In genomic region chr1:167661527-167662436, GRCh38 we compare ENCODE assay signal across 9 cellular contexts. TPM values are rescaled to one million over a fixed set of nuclear protein-coding genes. Genes with fewer than 3 reads are reported as not detected.
DNase-seq lines count a peak whose midpoint lies in the region; ATAC-seq, FAIRE-seq and TF ChIP-seq lines count a peak whose summit lies in the region.
"Had no signal": no experiment of that assay in that cellular context is flagged by ENCODE, and none has a peak within 500 bp of the region (broad histone marks: within the 10 kb centered on the region; RNA-seq: fewer than 3 reads in every experiment).

No MANE protein-coding gene starts in this region.

- peak; percentile 64 for DNase-seq in COLO829 (ENCODE audit: low spot score)
- DNase-seq in Panc1 (ENCODE audit: low read depth, low spot score) = no peak
- DNase-seq in endothelial cell of umbilical vein (ENCODE audit: low read depth, low spot score) = peak; percentile 22
- no peak for DNase-seq in osteocyte (ENCODE audit: extremely low spot score, unreplicated experiment)
- no peak for DNase-seq in NCI-H1930 (lab: John Stamatoyannopoulos, UW)
- DNase-seq in WTC11 (ENCODE audit: low spot score) = no peak

- ATAC-seq in Panc1 (0 out of 2 replicates have a peak, but pooled peaks have one; percentile 30), HG03196 (IDR thresholded peaks at IDR 0.05; ENCODE audit: unreplicated experiment) (no peak), HG02884 (IDR thresholded peaks at IDR 0.05; ENCODE audit: unreplicated experiment) (no peak), WTC11 (no peak)

- no TSS peak for BruUV-seq in Panc1 (replicated peaks; lab: Mats Ljungman, UMichigan)
- BruUV-seq in endothelial cell of umbilical vein (replicated peaks; lab: Mats Ljungman, UMichigan) = no TSS peak

- H3K79me2 ChIP-seq in endothelial cell of umbilical vein (ENCODE audit: control insufficient read depth, insufficient read depth, low read length) = no peaks in the 10 kb centered on the region

- no peak overlapping the region for H3K9ac ChIP-seq in endothelial cell of umbilical vein (replicated peaks; ENCODE audit: extremely low read depth, insufficient read depth, low read length)
- H3K9ac ChIP-seq: KMS-11 had no signal

- no peaks in the 10 kb centered on the region for H4K20me1 ChIP-seq in endothelial cell of umbilical vein (replicated peaks; ENCODE audit: control insufficient read depth, extremely low read depth, insufficient read depth, low read length)

- no peaks in the 10 kb centered on the region for H3K9me1 ChIP-seq in endothelial cell of umbilical vein (replicated peaks; ENCODE audit: control insufficient read depth, extremely low read depth, insufficient read depth, low read length)

- intact Hi-C loops in Panc1 (cut with micrococcal nuclease; ENCODE audit: unreplicated experiment) = no loop called here
- intact Hi-C loops in endothelial cell of umbilical vein (cut with micrococcal nuclease) = no loop called here

- H3K36me3 ChIP-seq in Panc1 (ENCODE audit: control insufficient read depth, insufficient read depth, low read length) = no peaks in the 10 kb centered on the region
- no peaks in the 10 kb centered on the region for H3K36me3 ChIP-seq in endothelial cell of umbilical vein (ENCODE audit: control insufficient read depth in 2 of 2, extremely low read depth in 1 of 2, insufficient read depth in 2 of 2, low read length in 2 of 2)

- H3K9me3 ChIP-seq in Panc1 (ENCODE audit: control insufficient read depth, insufficient read depth, low read depth, low read length) (no peaks in the 10 kb centered on the region), endothelial cell of umbilical vein (replicated peaks; ENCODE audit: control insufficient read depth, insufficient read depth, low read length) (no peaks in the 10 kb centered on the region)

- H3K4me3 ChIP-seq in Panc1 (ENCODE audit: low read depth in 2 of 2, low read length in 2 of 2) (no peak overlapping the region), endothelial cell of umbilical vein (replicated peaks in 1 of 3; ENCODE audit: insufficient read depth in 1 of 3, low read depth in 1 of 3, low read length in 3 of 3) (no peak overlapping the region)

- peaks cover 11% of the 10 kb centered on the region; the same call in 1 of the 2 replicates for H3K4me1 ChIP-seq in Panc1 (ENCODE audit: control insufficient read depth, insufficient read depth, low read length)
- peaks cover 5% of the 10 kb centered on the region for H3K4me1 ChIP-seq in endothelial cell of umbilical vein (ENCODE audit: control insufficient read depth, extremely low read depth, insufficient read depth, low read length)

- H3K27me3 ChIP-seq in Panc1 (ENCODE audit: control insufficient read depth, insufficient read depth, low read length) (no peaks in the 10 kb centered on the region), endothelial cell of umbilical vein (ENCODE audit: control insufficient read depth in 2 of 2, insufficient read depth in 2 of 2, low read length in 2 of 2) (peaks cover 0 to 5% of the 10 kb centered on the region in 2 experiments)

- TF ChIP-seq CTCF in Panc1 (IDR thresholded peaks at IDR 0.05) = no peak
- TF ChIP-seq CTCF in endothelial cell of umbilical vein (IDR thresholded peaks at IDR 0.05; ENCODE audit: extremely low read depth in 1 of 2, insufficient read depth in 1 of 2, low read depth in 1 of 2, low read length in 2 of 2) = no peak
- TF ChIP-seq CTCF in osteocyte (IDR thresholded peaks at IDR 0.05) = no peak
- TF ChIP-seq CTCF in WTC11 (IDR thresholded peaks at IDR 0.05) = no peak

- CTCF ChIA-PET in Panc1 (lab: Charles Lee) = no interaction called here
- CTCF ChIA-PET in endothelial cell of umbilical vein (lab: Charles Lee) = interaction anchor here (1.7 to 2.1 kb wide), 2 partner anchors 26 kb away, joined by 8 to 10 read pairs; no protein-coding TSS in a partner anchor
- CTCF ChIA-PET in WTC11 (lab: Charles Lee) = interaction anchor here (3.3 kb wide), 1 partner anchor 26 kb away, joined by 10 read pairs; no protein-coding TSS in a partner anchor

- TF ChIP-seq POLR2A in endothelial cell of umbilical vein (IDR thresholded peaks at IDR 0.05; ENCODE audit: low read depth, low read length) = no peak

- peaks cover 44% of the 10 kb centered on the region for H3K4me1 Mint-ChIP-seq in osteocyte (ENCODE audit: unreplicated experiment)
- peaks cover 6% of the 10 kb centered on the region; the same call in 1 of the 2 replicates for H3K4me1 Mint-ChIP-seq in WTC11

- no peaks in the 10 kb centered on the region for H3K27me3 Mint-ChIP-seq in osteocyte (ENCODE audit: unreplicated experiment)
- H3K27me3 Mint-ChIP-seq in WTC11 (ENCODE audit: low read depth) = peaks cover 3% of the 10 kb centered on the region; the same call in 1 of the 2 replicates

- H3K27ac Mint-ChIP-seq in osteocyte (ENCODE audit: unreplicated experiment) = peak overlapping the region; percentile 24
- no peak overlapping the region for H3K27ac Mint-ChIP-seq in WTC11

- no peaks in the 10 kb centered on the region for H3K36me3 Mint-ChIP-seq in osteocyte (ENCODE audit: unreplicated experiment)
- no peaks in the 10 kb centered on the region for H3K36me3 Mint-ChIP-seq in WTC11

- POLR2A ChIA-PET in Panc1 (lab: Charles Lee) (no interaction called here), endothelial cell of umbilical vein (lab: Charles Lee) (no interaction called here), WTC11 (lab: Charles Lee) (no interaction called here)

- H2AFZ ChIP-seq in endothelial cell of umbilical vein (ENCODE audit: low read depth, low read length) = no peak overlapping the region

- H3K4me3 Mint-ChIP-seq in osteocyte (ENCODE audit: unreplicated experiment) = no peak overlapping the region
- no peak overlapping the region for H3K4me3 Mint-ChIP-seq in WTC11

- in situ Hi-C loops in Panc1 (cut with HindIII; ENCODE audit: low pct_unique_long_range_greater_than_20kb, low sequenced_read_pairs) = no loop called here

- H3K27ac ChIP-seq in Panc1 (ENCODE audit: low read length) (no peak overlapping the region), endothelial cell of umbilical vein (ENCODE audit: insufficient read depth, low read depth, low read length) (no peak overlapping the region)
- H3K27ac ChIP-seq: KMS-11 had no signal

- no peak overlapping the region for H3K4me2 ChIP-seq in endothelial cell of umbilical vein (ENCODE audit: insufficient read depth, low read length)

- no peak for FAIRE-seq in endothelial cell of umbilical vein (lab: Jason Lieb, UNC)

- H3K9me3 Mint-ChIP-seq in osteocyte (ENCODE audit: unreplicated experiment) (no peaks in the 10 kb centered on the region), WTC11 (no peaks in the 10 kb centered on the region)

- dilution Hi-C loops in endothelial cell of umbilical vein (cut with MboI; ENCODE audit: extremely low pct_ligation_motif_present, low sequenced_read_pairs) = no loop called here

TF ChIP-seq in endothelial cell of umbilical vein, 7 proteins besides CTCF, POLR2A, EP300 and RAD21:
- TF ChIP-seq FOS (IDR thresholded peaks at IDR 0.05; ENCODE audit: borderline replicate concordance, insufficient read depth, low read length) (peak; percentile 13), JUN (IDR thresholded peaks at IDR 0.05; ENCODE audit: borderline replicate concordance, insufficient read depth, insufficient read length, low read depth) (no peak), GATA2 (IDR thresholded peaks at IDR 0.05; ENCODE audit: insufficient read depth, insufficient read length, low read depth, low read length) (no peak), POLR2AphosphoS5 (IDR thresholded peaks at IDR 0.05; ENCODE audit: insufficient read depth, low read depth, low read length) (no peak), MAX (IDR thresholded peaks at IDR 0.05; ENCODE audit: insufficient read depth, insufficient read length) (no peak)

TF ChIP-seq in WTC11, 78 proteins besides CTCF, POLR2A, EP300 and RAD21 (continues in another document):
- TF ChIP-seq ZNF121 (CRISPR knock-in tag; IDR thresholded peaks at IDR 0.05) (no peak), FOXK1 (CRISPR knock-in tag; IDR thresholded peaks at IDR 0.05) (no peak), KAT7 (CRISPR knock-in tag; IDR thresholded peaks at IDR 0.05; ENCODE audit: borderline replicate concordance) (no peak), E2F5 (CRISPR knock-in tag; IDR thresholded peaks at IDR 0.05) (no peak), ZNF416 (CRISPR knock-in tag; IDR thresholded peaks at IDR 0.05) (no peak), MYBL2 (CRISPR knock-in tag; IDR thresholded peaks at IDR 0.05) (no peak), ESRRA (CRISPR knock-in tag; IDR thresholded peaks at IDR 0.05; ENCODE audit: borderline replicate concordance) (no peak)

RNA-seq across cellular contexts. Expression of gene RCSD1, which starts 31.8 kb away (rescaled TPM):
- total RNA-seq in Panc1 (2021; ENCODE audit: unreplicated experiment) = 1.4 TPM
- polyA plus RNA-seq in Panc1 (2012; ENCODE audit: insufficient read length) = 1.3 TPM
- 0.28 and 1.00 TPM in 2 replicates for total RNA-seq in endothelial cell of umbilical vein
- polyA plus RNA-seq in endothelial cell of umbilical vein = 0.08 and 0.13 TPM in 2 replicates
- 0.09 and 0.13 TPM in 2 replicates for polyA plus RNA-seq in endothelial cell of umbilical vein (2011; cell fraction: cytosol; rRNA removed)
- 0.08 TPM in 1 of 2 replicates, not detected in the other for polyA plus RNA-seq in endothelial cell of umbilical vein (2011; cell fraction: nucleus; rRNA removed)
- polyA plus RNA-seq in endothelial cell of umbilical vein (2012) = 0.07 and 0.08 TPM in 2 replicates
- polyA minus RNA-seq in endothelial cell of umbilical vein = 0.91 and 1.3 TPM in 2 replicates
- polyA minus RNA-seq in endothelial cell of umbilical vein (2011; cell fraction: cytosol; rRNA and poly(A)+ RNA removed) = not detected
- polyA minus RNA-seq in endothelial cell of umbilical vein (2011; cell fraction: nucleus; rRNA and poly(A)+ RNA removed) = 0.14 TPM in 1 of 2 replicates, not detected in the other
- not detected in 2 replicates for total RNA-seq in osteocyte
- 0.23 to 0.71 TPM (median 0.50 TPM) in 3 replicates for total RNA-seq in WTC11 (2021)

RNA-seq across cellular contexts. Expression of gene MPZL1, which starts 60.0 kb away (rescaled TPM):
- 72.0 TPM for total RNA-seq in Panc1 (2021; ENCODE audit: unreplicated experiment)
- 39.0 TPM for polyA plus RNA-seq in Panc1 (2012; ENCODE audit: insufficient read length)
- total RNA-seq in endothelial cell of umbilical vein = 99.1 and 99.4 TPM in 2 replicates
- polyA plus RNA-seq in endothelial cell of umbilical vein = 40.0 and 41.7 TPM in 2 replicates
- polyA plus RNA-seq in endothelial cell of umbilical vein (2011; cell fraction: cytosol; rRNA removed) = 47.4 and 49.5 TPM in 2 replicates
- polyA plus RNA-seq in endothelial cell of umbilical vein (2011; cell fraction: nucleus; rRNA removed) = 46.1 and 59.5 TPM in 2 replicates
- polyA plus RNA-seq in endothelial cell of umbilical vein (2012) = 73.1 and 94.6 TPM in 2 replicates
- polyA minus RNA-seq in endothelial cell of umbilical vein = 55.7 and 70.9 TPM in 2 replicates
- 76.3 TPM for polyA minus RNA-seq in endothelial cell of umbilical vein (2011; cell fraction: cytosol; rRNA and poly(A)+ RNA removed)
- 32.2 and 43.8 TPM in 2 replicates for polyA minus RNA-seq in endothelial cell of umbilical vein (2011; cell fraction: nucleus; rRNA and poly(A)+ RNA removed)
- total RNA-seq in osteocyte = 147 and 155 TPM in 2 replicates
- 71.7 to 74.1 TPM (median 72.3 TPM) in 3 replicates for total RNA-seq in WTC11 (2021)

Comparison
In these comparisons a context has a peak if more than half of its experiments do, and no peak if none do; other contexts are left out.
1. DNase-seq: peak in COLO829 (single experiment) and endothelial cell of umbilical vein (single experiment); none in Panc1 (single experiment), osteocyte (single experiment), NCI-H1930 (0 of 2) and WTC11 (single experiment).